2 cellular contexts compared by ENCODE assay signal in genomic region chr1:238752332-238752731, GRCh38.
TF ChIP-seq lines count a peak whose summit lies in the region.

No MANE protein-coding gene starts in this region.

TF ChIP-seq in GM23338, 12 proteins besides CTCF, POLR2A, EP300 and RAD21 (continued from another document):
- TF ChIP-seq ETS1 (IDR thresholded peaks at IDR 0.05), result no peak
- TF ChIP-seq ZNF462 (CRISPR knock-in tag; IDR thresholded peaks at IDR 0.05), result no peak
- TF ChIP-seq ZNF331 (CRISPR knock-in tag; IDR thresholded peaks at IDR 0.05; ENCODE audit: low read depth), result no peak

TF ChIP-seq in WTC11, 78 proteins besides CTCF, POLR2A, EP300 and RAD21 (continued from another document):
- TF ChIP-seq STAT6 (CRISPR knock-in tag; conservative IDR thresholded peaks at IDR 0.05; ENCODE audit: low read depth), result no peak
- TF ChIP-seq IRF2 (CRISPR knock-in tag; IDR thresholded peaks at IDR 0.05; ENCODE audit: borderline replicate concordance, low read depth), result no peak
- no peak for TF ChIP-seq RELA (CRISPR knock-in tag; IDR thresholded peaks at IDR 0.05; ENCODE audit: borderline replicate concordance)
- TF ChIP-seq ZNF232 (CRISPR knock-in tag; IDR thresholded peaks at IDR 0.05), result no peak
- no peak for TF ChIP-seq ZNF138 (CRISPR knock-in tag; conservative IDR thresholded peaks at IDR 0.05)
- no peak for TF ChIP-seq TEAD1 (CRISPR knock-in tag; IDR thresholded peaks at IDR 0.05)
- TF ChIP-seq SOX15 (CRISPR knock-in tag; IDR thresholded peaks at IDR 0.05), result no peak
- no peak for TF ChIP-seq ATF1 (CRISPR knock-in tag; IDR thresholded peaks at IDR 0.05)
- TF ChIP-seq NR3C1 (CRISPR knock-in tag; conservative IDR thresholded peaks at IDR 0.05; ENCODE audit: low read depth), result no peak
- TF ChIP-seq E2F1 (CRISPR knock-in tag; IDR thresholded peaks at IDR 0.05), result no peak
- no peak for TF ChIP-seq FOXP1 (CRISPR knock-in tag; IDR thresholded peaks at IDR 0.05; ENCODE audit: borderline replicate concordance)
- TF ChIP-seq, protein P1, sequence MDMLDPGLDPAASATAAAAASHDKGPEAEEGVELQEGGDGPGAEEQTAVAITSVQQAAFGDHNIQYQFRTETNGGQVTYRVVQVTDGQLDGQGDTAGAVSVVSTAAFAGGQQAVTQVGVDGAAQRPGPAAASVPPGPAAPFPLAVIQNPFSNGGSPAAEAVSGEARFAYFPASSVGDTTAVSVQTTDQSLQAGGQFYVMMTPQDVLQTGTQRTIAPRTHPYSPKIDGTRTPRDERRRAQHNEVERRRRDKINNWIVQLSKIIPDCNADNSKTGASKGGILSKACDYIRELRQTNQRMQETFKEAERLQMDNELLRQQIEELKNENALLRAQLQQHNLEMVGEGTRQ (CRISPR knock-in tag; IDR thresholded peaks at IDR 0.05), result no peak
- TF ChIP-seq ZNF423 (CRISPR knock-in tag; IDR thresholded peaks at IDR 0.05), result no peak
- TF ChIP-seq, protein P2, sequence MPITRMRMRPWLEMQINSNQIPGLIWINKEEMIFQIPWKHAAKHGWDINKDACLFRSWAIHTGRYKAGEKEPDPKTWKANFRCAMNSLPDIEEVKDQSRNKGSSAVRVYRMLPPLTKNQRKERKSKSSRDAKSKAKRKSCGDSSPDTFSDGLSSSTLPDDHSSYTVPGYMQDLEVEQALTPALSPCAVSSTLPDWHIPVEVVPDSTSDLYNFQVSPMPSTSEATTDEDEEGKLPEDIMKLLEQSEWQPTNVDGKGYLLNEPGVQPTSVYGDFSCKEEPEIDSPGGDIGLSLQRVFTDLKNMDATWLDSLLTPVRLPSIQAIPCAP (CRISPR knock-in tag; IDR thresholded peaks at IDR 0.05), result no peak
TF ChIP-seq in WTC11: peak in this region for 0.
